Comparison of ENCODE assay signal across 1 cellular context in genomic region chr17:8227238-8227581, GRCh38.
TF ChIP-seq lines count a peak whose summit lies in the region.

No MANE protein-coding gene starts in this region.

TF ChIP-seq in GM12878, 131 proteins besides CTCF, POLR2A, EP300 and RAD21:
- no peak for TF ChIP-seq MLLT1 (IDR thresholded peaks at IDR 0.05)
- no peak for TF ChIP-seq ZNF687 (IDR thresholded peaks at IDR 0.05)
